ENCODE assay signal across 8 cellular contexts in the genomic region with DNA sequence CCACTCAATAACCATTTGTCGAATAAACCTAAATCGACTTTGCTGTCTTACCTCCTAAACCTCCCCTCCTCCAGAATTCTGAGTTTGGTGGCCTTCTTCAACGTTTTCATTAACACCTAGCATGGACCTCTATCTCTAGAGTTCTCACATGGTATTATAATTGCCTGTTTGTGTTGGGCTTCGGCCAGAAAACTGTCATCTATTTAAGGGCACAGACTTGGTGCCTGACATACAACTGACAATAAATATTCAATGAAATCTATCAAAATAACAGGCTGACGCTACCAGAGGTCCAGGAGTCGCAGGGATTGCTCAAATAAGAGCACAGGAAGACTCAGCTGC. TPM values are rescaled to one million over a fixed set of nuclear protein-coding genes. Genes with fewer than 3 reads are reported as not detected.
DNase-seq lines count a peak whose midpoint lies in the region; ATAC-seq and TF ChIP-seq lines count a peak whose summit lies in the region.

No MANE protein-coding gene starts in this region.

- H3K27me3 Mint-ChIP-seq in dendritic cell treated with granulocyte-macrophage colony-stimulating factor and Interleukin-4, amounts not matched to agents 40 ng/mL and 50 ng/mL, for 4 days: peaks cover 1% of the 10 kb centered on the region
- no peaks in the 10 kb centered on the region for H3K27me3 Mint-ChIP-seq in naive thymus-derived CD8-positive, alpha-beta T cell

- peak overlapping the region; percentile 93 for H3K4me3 Mint-ChIP-seq in dendritic cell treated with granulocyte-macrophage colony-stimulating factor and Interleukin-4, amounts not matched to agents 40 ng/mL and 50 ng/mL, for 4 days
- peak overlapping the region; percentile 92 to 99 (median 97) for H3K4me3 Mint-ChIP-seq in naive thymus-derived CD8-positive, alpha-beta T cell

- peaks cover 16% of the 10 kb centered on the region for H3K36me3 Mint-ChIP-seq in dendritic cell treated with granulocyte-macrophage colony-stimulating factor and Interleukin-4, amounts not matched to agents 40 ng/mL and 50 ng/mL, for 4 days (ENCODE audit: low read depth)
- H3K36me3 Mint-ChIP-seq in naive thymus-derived CD8-positive, alpha-beta T cell: peaks cover 0 to 21% (median 0%) of the 10 kb centered on the region in 3 donors

- POLR2A ChIA-PET in naive thymus-derived CD8-positive, alpha-beta T cell (lab: Charles Lee): interaction anchor here (0.6 to 1.7 kb wide), 3 partner anchors 9 to 552 kb away, joined by 3 to 5 read pairs (median 3); partner anchors contain the start of gene CWF19L2

- peak; percentile 8 for ATAC-seq in GM19463 (IDR thresholded peaks at IDR 0.05; ENCODE audit: unreplicated experiment)
- no peak for ATAC-seq in naive thymus-derived CD8-positive, alpha-beta T cell

- peak overlapping the region; percentile 97 for H3K27ac Mint-ChIP-seq in dendritic cell treated with granulocyte-macrophage colony-stimulating factor and Interleukin-4, amounts not matched to agents 40 ng/mL and 50 ng/mL, for 4 days
- peak overlapping the region; percentile 92 to 97 (median 94) for H3K27ac Mint-ChIP-seq in naive thymus-derived CD8-positive, alpha-beta T cell

- in situ Hi-C loops in GM13977 (cut with MboI; ENCODE audit: low pct_unique_long_range_greater_than_20kb, low sequenced_read_pairs, unreplicated experiment): loop anchor here (25.0 kb wide), 1 partner anchor 322 kb away; no protein-coding TSS in a partner anchor

- H3K36me3 ChIP-seq in KOPT-K1 (ENCODE audit: insufficient read depth, low read length): no peaks in the 10 kb centered on the region

- H3K9me3 ChIP-seq in KOPT-K1 (ENCODE audit: insufficient read depth, low read length, poor library complexity, severe bottlenecking): no peaks in the 10 kb centered on the region

- H3K4me1 Mint-ChIP-seq in dendritic cell treated with granulocyte-macrophage colony-stimulating factor and Interleukin-4, amounts not matched to agents 40 ng/mL and 50 ng/mL, for 4 days (ENCODE audit: low read depth): peaks cover 35% of the 10 kb centered on the region
- peaks cover 27 to 66% (median 49%) of the 10 kb centered on the region in 4 donors for H3K4me1 Mint-ChIP-seq in naive thymus-derived CD8-positive, alpha-beta T cell

- H3K9me3 Mint-ChIP-seq in dendritic cell treated with granulocyte-macrophage colony-stimulating factor and Interleukin-4, amounts not matched to agents 40 ng/mL and 50 ng/mL, for 4 days: no peaks in the 10 kb centered on the region
- H3K9me3 Mint-ChIP-seq in naive thymus-derived CD8-positive, alpha-beta T cell: no peaks in the 10 kb centered on the region

- H3K4me3 ChIP-seq in AG09309 (ENCODE audit: control insufficient read depth, low read depth, low read length): peak overlapping the region; percentile 68

- peak overlapping the region; percentile 72 for H3K27ac ChIP-seq in KOPT-K1 (ENCODE audit: low read depth, low read length, poor library complexity, severe bottlenecking)

- TF ChIP-seq CTCF in AG09309 (IDR thresholded peaks at IDR 0.05; ENCODE audit: control insufficient read depth, insufficient read depth, low read depth, low read length, missing control alignments): no peak
- no peak for TF ChIP-seq CTCF in GM13977 (IDR thresholded peaks at IDR 0.05; ENCODE audit: extremely low read depth, insufficient read depth, missing control alignments)

- no peak for DNase-seq in AG09309 (ENCODE audit: low read depth)
- DNase-seq in naive thymus-derived CD8-positive, alpha-beta T cell: peak in 1 of 10 donors; percentile 6
- no peak for DNase-seq in DMS114 treated with DMSO at 0.1 percent for 48 hours (lab: John Stamatoyannopoulos, UW; ENCODE audit: unreplicated experiment)
- DNase-seq in middle frontal gyrus (ENCODE audit: extremely low spot score, low spot score): no peak
- no peak for DNase-seq in GM13977 (ENCODE audit: low spot score)

- intact Hi-C loops in dendritic cell treated with granulocyte-macrophage colony-stimulating factor and Interleukin-4, amounts not matched to agents 40 ng/mL and 50 ng/mL, for 4 days (cut with micrococcal nuclease): loop anchor here (2.0 to 5.0 kb wide), 2 partner anchors 108 to 122 kb away; partner anchors contain the start of gene CWF19L2

RNA-seq across cellular contexts. Expression of gene ALKBH8, which starts 0.7 kb away (rescaled TPM):
- total RNA-seq in naive thymus-derived CD8-positive, alpha-beta T cell: 10 to 100 TPM; 18.1 to 18.2 TPM
- 10 to 100 TPM in 2 of 3 donors, 1 to 10 TPM in 1; 6.1 to 11.9 (median 10.9) TPM for polyA plus RNA-seq in naive thymus-derived CD8-positive, alpha-beta T cell

RNA-seq across cellular contexts. Expression of gene ELMOD1, which starts 26.1 kb away (rescaled TPM):
- not detected for total RNA-seq in naive thymus-derived CD8-positive, alpha-beta T cell
- not detected for polyA plus RNA-seq in naive thymus-derived CD8-positive, alpha-beta T cell
